17 cellular contexts compared by ENCODE assay signal in the genomic region with DNA sequence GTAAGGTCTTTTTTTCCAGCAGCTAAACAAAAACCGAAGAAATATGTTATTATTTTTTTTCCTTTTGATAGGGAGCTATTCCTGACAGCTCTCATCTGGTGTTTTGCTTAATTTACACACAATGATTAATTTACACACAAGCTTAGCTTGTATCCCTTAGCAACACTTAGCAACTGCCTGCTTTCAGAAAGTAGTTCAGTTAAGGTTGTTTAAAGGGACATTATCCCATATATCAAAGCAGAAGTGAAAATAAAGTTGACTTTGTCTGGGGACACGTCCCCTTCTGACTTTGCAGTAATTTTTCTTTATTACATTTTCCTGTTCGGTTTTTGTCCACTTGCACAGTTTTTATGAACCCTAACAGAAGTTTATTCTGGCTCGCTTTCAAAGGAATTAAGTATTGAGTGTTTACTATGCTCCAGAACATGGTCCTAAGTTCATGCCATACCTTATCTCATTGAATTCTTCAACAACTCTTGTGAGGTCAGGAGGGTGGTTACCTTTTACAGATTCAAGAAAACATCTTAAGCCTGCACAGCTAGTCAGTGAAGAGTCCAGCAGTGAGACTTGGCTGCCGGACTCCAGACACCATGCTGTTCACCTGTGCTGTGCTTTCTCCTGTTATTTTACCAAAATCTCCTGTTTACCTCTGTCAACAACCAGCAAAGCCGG. TPM values are rescaled to one million over a fixed set of nuclear protein-coding genes. Genes with fewer than 3 reads are reported as not detected.
DNase-seq lines count a peak whose midpoint lies in the region; ATAC-seq lines count a peak whose summit lies in the region.
"Had no signal": no experiment of that assay in that cellular context is flagged by ENCODE, and none has a peak within 500 bp of the region (broad histone marks: within the 10 kb centered on the region; RNA-seq: fewer than 3 reads in every experiment).

No MANE protein-coding gene starts in this region.

- H3K4me3 Mint-ChIP-seq in activated T-cell treated with anti-CD3 and anti-CD28 coated beads, Interleukin-2, amount 50 U/mL, for 4 hours, result no peak overlapping the region
- H3K4me3 Mint-ChIP-seq: CD4-positive, alpha-beta memory T cell had no signal

- no peaks in the 10 kb centered on the region for H3K27me3 Mint-ChIP-seq in activated T-cell treated with anti-CD3 and anti-CD28 coated beads, Interleukin-2, amount 50 U/mL, for 4 hours (ENCODE audit: low read depth)
- H3K27me3 Mint-ChIP-seq: CD4-positive, alpha-beta memory T cell had no signal

- H3K9ac ChIP-seq in duodenal mucosa (ENCODE audit: low read depth in 1 of 2, low read length in 2 of 2), result no peak overlapping the region
- H3K9ac ChIP-seq: SK-N-SH had no signal

- H3K36me3 ChIP-seq in duodenal mucosa (ENCODE audit: control insufficient read depth in 1 of 2, insufficient read depth in 2 of 2, low read length in 2 of 2), result no peaks in the 10 kb centered on the region

- H3K4me1 ChIP-seq in duodenal mucosa (ENCODE audit: control insufficient read depth in 1 of 2, insufficient read depth in 2 of 2, low read length in 2 of 2), result peaks cover 5 to 9% of the 10 kb centered on the region in 2 donors

- no peaks in the 10 kb centered on the region for H3K36me3 Mint-ChIP-seq in activated T-cell treated with anti-CD3 and anti-CD28 coated beads, Interleukin-2, amount 50 U/mL, for 4 hours (ENCODE audit: insufficient read depth)
- H3K36me3 Mint-ChIP-seq: CD4-positive, alpha-beta memory T cell had no signal

- H3K9me3 Mint-ChIP-seq in activated T-cell treated with anti-CD3 and anti-CD28 coated beads, Interleukin-2, amount 50 U/mL, for 4 hours, result peaks cover 25% of the 10 kb centered on the region

- H3K4me1 Mint-ChIP-seq in activated T-cell treated with anti-CD3 and anti-CD28 coated beads, Interleukin-2, amount 50 U/mL, for 4 hours (ENCODE audit: low read depth), result no peaks in the 10 kb centered on the region
- H3K4me1 Mint-ChIP-seq: CD4-positive, alpha-beta memory T cell had no signal

- ATAC-seq in GM21825 (IDR thresholded peaks at IDR 0.05; ENCODE audit: unreplicated experiment), result no peak
- ATAC-seq in activated T-cell treated with anti-CD3 and anti-CD28 coated beads, Interleukin-2, amount 50 U/mL, for 4 hours, result no peak
- ATAC-seq in GM19467 (IDR thresholded peaks at IDR 0.05; ENCODE audit: unreplicated experiment), result no peak
- ATAC-seq: K562 had no signal

- H3K27me3 ChIP-seq in duodenal mucosa (ENCODE audit: control insufficient read depth in 1 of 2, insufficient read depth in 2 of 2, low read length in 2 of 2), result no peaks in the 10 kb centered on the region

- H3K4me3 ChIP-seq in duodenal mucosa (ENCODE audit: low read depth in 1 of 2, low read length in 2 of 2), result peak overlapping the region; percentile 40 to 57
- H3K4me3 ChIP-seq: K562 had no signal

- peak; percentile 89 for DNase-seq in NOMO-1 treated with DMSO at 0.1 percent for 48 hours (lab: John Stamatoyannopoulos, UW; ENCODE audit: unreplicated experiment)
- DNase-seq in mucosa of gallbladder (ENCODE audit: low spot score), result peak; percentile 13
- DNase-seq in AG08396 (ENCODE audit: low spot score), result no peak
- no peak for DNase-seq in activated T-cell treated with anti-CD3 and anti-CD28 coated beads, Interleukin-2, amount 50 U/mL, for 4 hours
- DNase-seq: CD4-positive, alpha-beta memory T cell; DMS79; GOT3; NCI-H1092; NCI-H146; NCI-H2081; NCI-H510A treated with DMSO at 0.1 percent for 48 hours; SHP77; SK-N-SH had no signal

- H3K27ac ChIP-seq in duodenal mucosa (ENCODE audit: low read depth, low read length), result no peak overlapping the region

- H3K9me3 ChIP-seq in duodenal mucosa (ENCODE audit: control insufficient read depth in 1 of 2, low read length in 2 of 2), result peaks cover 14% of the 10 kb centered on the region in 2 donors
- H3K9me3 ChIP-seq: SK-N-SH had no signal

RNA-seq across cellular contexts. Expression of a gene that starts 41.5 kb away (rescaled TPM):
- total RNA-seq in mucosa of gallbladder, result 40.9 TPM
- total RNA-seq in activated T-cell treated with anti-CD3 and anti-CD28 coated beads, Interleukin-2, amount 50 U/mL, for 4 hours, result under 1 TPM in 2 of 3 donors, not detected in 1; 0.10 to 0.11 TPM
- total RNA-seq: CD4-positive, alpha-beta memory T cell had no signal

Comparison
In these comparisons a context has a peak if more than half of its experiments do, and no peak if none do; other contexts are left out.
1. DNase-seq: peak in NOMO-1 treated with DMSO at 0.1 percent for 48 hours (single experiment) and mucosa of gallbladder (single experiment); none in AG08396 (single experiment) and activated T-cell treated with anti-CD3 and anti-CD28 coated beads, Interleukin-2, amount 50 U/mL, for 4 hours (single experiment).
2. RNA of a gene that starts 41.5 kb away (total RNA-seq): 40.9 TPM in mucosa of gallbladder (single experiment); 0.10 to 0.11 TPM in activated T-cell treated with anti-CD3 and anti-CD28 coated beads, Interleukin-2, amount 50 U/mL, for 4 hours; every median in the first group is over 10 times any median in the second.